Comparison of ENCODE assay signal across 1 cellular context in the genomic region with DNA sequence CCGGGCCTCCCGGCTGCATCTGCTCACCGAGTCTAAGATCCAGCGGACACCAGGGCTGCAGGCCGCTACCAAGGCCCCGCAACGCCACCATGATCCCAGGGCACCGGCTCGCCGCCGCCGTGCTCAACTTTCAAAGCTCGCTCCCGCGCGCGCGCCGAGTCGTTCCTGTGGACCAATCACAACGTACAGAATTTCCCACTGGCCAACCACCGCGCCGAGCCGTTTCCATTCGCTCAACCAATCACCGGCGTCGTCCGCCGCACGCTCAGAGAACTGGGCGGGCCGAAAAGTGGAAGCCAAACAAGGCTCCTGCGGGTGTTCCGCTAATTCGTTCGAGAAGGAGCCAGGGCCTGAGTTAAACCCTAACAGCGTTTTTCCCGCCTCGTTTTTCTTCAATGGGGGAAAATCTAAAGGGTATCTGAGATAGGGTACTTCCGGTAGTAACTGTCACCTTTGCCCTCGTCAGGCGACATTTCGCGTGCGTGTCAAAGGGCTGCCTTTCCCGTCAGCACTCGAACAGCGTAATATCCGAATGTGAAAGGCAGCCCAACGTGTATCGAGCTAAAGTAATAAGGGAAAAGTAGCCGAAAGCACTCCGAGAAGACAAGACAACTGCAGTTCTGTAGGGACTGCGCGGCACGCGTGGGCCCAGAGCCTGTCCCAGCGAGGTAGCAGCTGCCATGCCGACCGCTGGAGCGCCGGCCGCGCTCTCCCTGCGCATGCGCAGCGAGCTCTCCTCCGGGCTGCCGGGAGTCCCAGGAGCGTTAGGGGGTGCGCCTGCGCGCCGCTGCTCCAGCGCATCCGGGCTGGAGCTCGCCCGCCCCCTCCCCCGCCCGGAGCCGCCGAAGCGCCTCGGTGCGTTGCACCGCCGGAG.
A peak's percentile ranks its signal among the peaks of the same experiment; 100 is the strongest.
TF ChIP-seq lines count a peak whose summit lies in the region.

A gene with protein sequence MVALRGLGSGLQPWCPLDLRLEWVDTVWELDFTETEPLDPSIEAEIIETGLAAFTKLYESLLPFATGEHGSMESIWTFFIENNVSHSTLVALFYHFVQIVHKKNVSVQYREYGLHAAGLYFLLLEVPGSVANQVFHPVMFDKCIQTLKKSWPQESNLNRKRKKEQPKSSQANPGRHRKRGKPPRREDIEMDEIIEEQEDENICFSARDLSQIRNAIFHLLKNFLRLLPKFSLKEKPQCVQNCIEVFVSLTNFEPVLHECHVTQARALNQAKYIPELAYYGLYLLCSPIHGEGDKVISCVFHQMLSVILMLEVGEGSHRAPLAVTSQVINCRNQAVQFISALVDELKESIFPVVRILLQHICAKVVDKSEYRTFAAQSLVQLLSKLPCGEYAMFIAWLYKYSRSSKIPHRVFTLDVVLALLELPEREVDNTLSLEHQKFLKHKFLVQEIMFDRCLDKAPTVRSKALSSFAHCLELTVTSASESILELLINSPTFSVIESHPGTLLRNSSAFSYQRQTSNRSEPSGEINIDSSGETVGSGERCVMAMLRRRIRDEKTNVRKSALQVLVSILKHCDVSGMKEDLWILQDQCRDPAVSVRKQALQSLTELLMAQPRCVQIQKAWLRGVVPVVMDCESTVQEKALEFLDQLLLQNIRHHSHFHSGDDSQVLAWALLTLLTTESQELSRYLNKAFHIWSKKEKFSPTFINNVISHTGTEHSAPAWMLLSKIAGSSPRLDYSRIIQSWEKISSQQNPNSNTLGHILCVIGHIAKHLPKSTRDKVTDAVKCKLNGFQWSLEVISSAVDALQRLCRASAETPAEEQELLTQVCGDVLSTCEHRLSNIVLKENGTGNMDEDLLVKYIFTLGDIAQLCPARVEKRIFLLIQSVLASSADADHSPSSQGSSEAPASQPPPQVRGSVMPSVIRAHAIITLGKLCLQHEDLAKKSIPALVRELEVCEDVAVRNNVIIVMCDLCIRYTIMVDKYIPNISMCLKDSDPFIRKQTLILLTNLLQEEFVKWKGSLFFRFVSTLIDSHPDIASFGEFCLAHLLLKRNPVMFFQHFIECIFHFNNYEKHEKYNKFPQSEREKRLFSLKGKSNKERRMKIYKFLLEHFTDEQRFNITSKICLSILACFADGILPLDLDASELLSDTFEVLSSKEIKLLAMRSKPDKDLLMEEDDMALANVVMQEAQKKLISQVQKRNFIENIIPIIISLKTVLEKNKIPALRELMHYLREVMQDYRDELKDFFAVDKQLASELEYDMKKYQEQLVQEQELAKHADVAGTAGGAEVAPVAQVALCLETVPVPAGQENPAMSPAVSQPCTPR (N-terminal part only) (minus strand): TSS at position 132 of the 874 bp plus-strand sequence. CDS start 41 bp downstream, at position 91.
A gene (plus strand): TSS at position 836 of the 874 bp plus-strand sequence. CDS start 452 bp downstream, outside the sequence.

TF ChIP-seq in HepG2, 621 proteins besides CTCF, POLR2A, EP300 and RAD21 (continued from another document and continues in another):
- TF ChIP-seq, protein P1, sequence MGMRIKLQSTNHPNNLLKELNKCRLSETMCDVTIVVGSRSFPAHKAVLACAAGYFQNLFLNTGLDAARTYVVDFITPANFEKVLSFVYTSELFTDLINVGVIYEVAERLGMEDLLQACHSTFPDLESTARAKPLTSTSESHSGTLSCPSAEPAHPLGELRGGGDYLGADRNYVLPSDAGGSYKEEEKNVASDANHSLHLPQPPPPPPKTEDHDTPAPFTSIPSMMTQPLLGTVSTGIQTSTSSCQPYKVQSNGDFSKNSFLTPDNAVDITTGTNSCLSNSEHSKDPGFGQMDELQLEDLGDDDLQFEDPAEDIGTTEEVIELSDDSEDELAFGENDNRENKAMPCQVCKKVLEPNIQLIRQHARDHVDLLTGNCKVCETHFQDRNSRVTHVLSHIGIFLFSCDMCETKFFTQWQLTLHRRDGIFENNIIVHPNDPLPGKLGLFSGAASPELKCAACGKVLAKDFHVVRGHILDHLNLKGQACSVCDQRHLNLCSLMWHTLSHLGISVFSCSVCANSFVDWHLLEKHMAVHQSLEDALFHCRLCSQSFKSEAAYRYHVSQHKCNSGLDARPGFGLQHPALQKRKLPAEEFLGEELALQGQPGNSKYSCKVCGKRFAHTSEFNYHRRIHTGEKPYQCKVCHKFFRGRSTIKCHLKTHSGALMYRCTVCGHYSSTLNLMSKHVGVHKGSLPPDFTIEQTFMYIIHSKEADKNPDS (CRISPR knock-in tag; IDR thresholded peaks at IDR 0.05) = no peak
- TF ChIP-seq SPEN (CRISPR knock-in tag; IDR thresholded peaks at IDR 0.05; ENCODE audit: low read depth) = peak; percentile 68
- peak; percentile 73 for TF ChIP-seq KMT2B (CRISPR knock-in tag; IDR thresholded peaks at IDR 0.05)
- peak; percentile 71; the same call in 1 of the 2 replicates for TF ChIP-seq CAMTA2 (CRISPR knock-in tag; IDR thresholded peaks at IDR 0.05; ENCODE audit: borderline replicate concordance)
- TF ChIP-seq TCF12 (IDR thresholded peaks at IDR 0.05) = no peak
- TF ChIP-seq TCF12 (CRISPR knock-in tag; IDR thresholded peaks at IDR 0.05) = peak; percentile 68; the same call in 1 of the 2 replicates
- peak; percentile 27; the same call in 1 of the 2 replicates for TF ChIP-seq ZNF343 (CRISPR knock-in tag; IDR thresholded peaks at IDR 0.05)
- TF ChIP-seq AGO2 (optimal IDR thresholded peaks at IDR 0.05; ENCODE audit: low read depth, low read length) = peak; percentile 39
- TF ChIP-seq ARNTL (CRISPR knock-in tag; IDR thresholded peaks at IDR 0.05) = 0 out of 2 replicates have a peak, but pooled peaks have one; percentile 27
- no peak for TF ChIP-seq U2AF2 (IDR thresholded peaks at IDR 0.05; ENCODE audit: low read depth, low read length)
- TF ChIP-seq NFE2L2 (IDR thresholded peaks at IDR 0.05; ENCODE audit: low read length) = no peak
- peak; percentile 64 for TF ChIP-seq PITX1 (CRISPR knock-in tag; IDR thresholded peaks at IDR 0.05)
- peak; percentile 84; the same call in 1 of the 2 replicates for TF ChIP-seq ZNF441 (CRISPR knock-in tag; IDR thresholded peaks at IDR 0.05; ENCODE audit: borderline replicate concordance)
- TF ChIP-seq ZNF224 (CRISPR knock-in tag; IDR thresholded peaks at IDR 0.05) = peak; percentile 51; the same call in 1 of the 2 replicates
- TF ChIP-seq ZNF207 (IDR thresholded peaks at IDR 0.05; ENCODE audit: borderline replicate concordance) = no peak
- peak; percentile 3; the same call in 1 of the 2 replicates for TF ChIP-seq MEIS2 (CRISPR knock-in tag; IDR thresholded peaks at IDR 0.05)
- TF ChIP-seq ZNF263 (CRISPR knock-in tag; IDR thresholded peaks at IDR 0.05) = peak; percentile 9; the same call in 1 of the 2 replicates
- TF ChIP-seq, protein P2, sequence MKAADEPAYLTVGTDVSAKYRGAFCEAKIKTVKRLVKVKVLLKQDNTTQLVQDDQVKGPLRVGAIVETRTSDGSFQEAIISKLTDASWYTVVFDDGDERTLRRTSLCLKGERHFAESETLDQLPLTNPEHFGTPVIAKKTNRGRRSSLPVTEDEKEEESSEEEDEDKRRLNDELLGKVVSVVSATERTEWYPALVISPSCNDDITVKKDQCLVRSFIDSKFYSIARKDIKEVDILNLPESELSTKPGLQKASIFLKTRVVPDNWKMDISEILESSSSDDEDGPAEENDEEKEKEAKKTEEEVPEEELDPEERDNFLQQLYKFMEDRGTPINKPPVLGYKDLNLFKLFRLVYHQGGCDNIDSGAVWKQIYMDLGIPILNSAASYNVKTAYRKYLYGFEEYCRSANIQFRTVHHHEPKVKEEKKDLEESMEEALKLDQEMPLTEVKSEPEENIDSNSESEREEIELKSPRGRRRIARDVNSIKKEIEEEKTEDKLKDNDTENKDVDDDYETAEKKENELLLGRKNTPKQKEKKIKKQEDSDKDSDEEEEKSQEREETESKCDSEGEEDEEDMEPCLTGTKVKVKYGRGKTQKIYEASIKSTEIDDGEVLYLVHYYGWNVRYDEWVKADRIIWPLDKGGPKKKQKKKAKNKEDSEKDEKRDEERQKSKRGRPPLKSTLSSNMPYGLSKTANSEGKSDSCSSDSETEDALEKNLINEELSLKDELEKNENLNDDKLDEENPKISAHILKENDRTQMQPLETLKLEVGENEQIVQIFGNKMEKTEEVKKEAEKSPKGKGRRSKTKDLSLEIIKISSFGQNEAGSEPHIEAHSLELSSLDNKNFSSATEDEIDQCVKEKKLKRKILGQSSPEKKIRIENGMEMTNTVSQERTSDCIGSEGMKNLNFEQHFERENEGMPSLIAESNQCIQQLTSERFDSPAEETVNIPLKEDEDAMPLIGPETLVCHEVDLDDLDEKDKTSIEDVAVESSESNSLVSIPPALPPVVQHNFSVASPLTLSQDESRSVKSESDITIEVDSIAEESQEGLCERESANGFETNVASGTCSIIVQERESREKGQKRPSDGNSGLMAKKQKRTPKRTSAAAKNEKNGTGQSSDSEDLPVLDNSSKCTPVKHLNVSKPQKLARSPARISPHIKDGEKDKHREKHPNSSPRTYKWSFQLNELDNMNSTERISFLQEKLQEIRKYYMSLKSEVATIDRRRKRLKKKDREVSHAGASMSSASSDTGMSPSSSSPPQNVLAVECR (CRISPR knock-in tag; IDR thresholded peaks at IDR 0.05; ENCODE audit: borderline replicate concordance) = peak; percentile 92
- 0 out of 2 replicates have a peak, but pooled peaks have one; percentile 13 for TF ChIP-seq DNMT1 (CRISPR knock-in tag; IDR thresholded peaks at IDR 0.05)
- TF ChIP-seq ZFP62 (CRISPR knock-in tag; IDR thresholded peaks at IDR 0.05) = no peak
- no peak; the same call in 1 of the 2 replicates for TF ChIP-seq ZMYM3 (CRISPR knock-in tag; IDR thresholded peaks at IDR 0.05)
- TF ChIP-seq EED (CRISPR knock-in tag; IDR thresholded peaks at IDR 0.05) = peak; percentile 86; the same call in 1 of the 2 replicates
- TF ChIP-seq MXI1 (IDR thresholded peaks at IDR 0.05; ENCODE audit: borderline replicate concordance, low read depth, low read length) = peak; percentile 89
- TF ChIP-seq ZNF296 (CRISPR knock-in tag; conservative IDR thresholded peaks at IDR 0.05) = peak; percentile 58; the same call in 1 of the 2 replicates
- 0 out of 2 replicates have a peak, but pooled peaks have one; percentile 28 for TF ChIP-seq TSC22D2 (CRISPR knock-in tag; IDR thresholded peaks at IDR 0.05; ENCODE audit: borderline replicate concordance)
- TF ChIP-seq HNF4G (IDR thresholded peaks at IDR 0.05; ENCODE audit: borderline replicate concordance, low read depth, low read length) = 0 out of 2 replicates have a peak, but pooled peaks have one; percentile 6
- no peak for TF ChIP-seq HNF4G (CRISPR knock-in tag; IDR thresholded peaks at IDR 0.05; ENCODE audit: borderline replicate concordance, low read depth)
- peak; percentile 79; the same call in 1 of the 2 replicates for TF ChIP-seq ARNT2 (CRISPR knock-in tag; IDR thresholded peaks at IDR 0.05; ENCODE audit: low read depth)
- peak; percentile 72 for TF ChIP-seq TAF1 (CRISPR knock-in tag; IDR thresholded peaks at IDR 0.05)
- TF ChIP-seq ZNF12 (CRISPR knock-in tag; IDR thresholded peaks at IDR 0.05) = no peak
- TF ChIP-seq, protein P3, sequence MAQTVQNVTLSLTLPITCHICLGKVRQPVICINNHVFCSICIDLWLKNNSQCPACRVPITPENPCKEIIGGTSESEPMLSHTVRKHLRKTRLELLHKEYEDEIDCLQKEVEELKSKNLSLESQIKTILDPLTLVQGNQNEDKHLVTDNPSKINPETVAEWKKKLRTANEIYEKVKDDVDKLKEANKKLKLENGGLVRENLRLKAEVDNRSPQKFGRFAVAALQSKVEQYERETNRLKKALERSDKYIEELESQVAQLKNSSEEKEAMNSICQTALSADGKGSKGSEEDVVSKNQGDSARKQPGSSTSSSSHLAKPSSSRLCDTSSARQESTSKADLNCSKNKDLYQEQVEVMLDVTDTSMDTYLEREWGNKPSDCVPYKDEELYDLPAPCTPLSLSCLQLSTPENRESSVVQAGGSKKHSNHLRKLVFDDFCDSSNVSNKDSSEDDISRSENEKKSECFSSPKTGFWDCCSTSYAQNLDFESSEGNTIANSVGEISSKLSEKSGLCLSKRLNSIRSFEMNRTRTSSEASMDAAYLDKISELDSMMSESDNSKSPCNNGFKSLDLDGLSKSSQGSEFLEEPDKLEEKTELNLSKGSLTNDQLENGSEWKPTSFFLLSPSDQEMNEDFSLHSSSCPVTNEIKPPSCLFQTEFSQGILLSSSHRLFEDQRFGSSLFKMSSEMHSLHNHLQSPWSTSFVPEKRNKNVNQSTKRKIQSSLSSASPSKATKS (CRISPR knock-in tag; IDR thresholded peaks at IDR 0.05) = no peak
- no peak for TF ChIP-seq ZNF383 (CRISPR knock-in tag; IDR thresholded peaks at IDR 0.05; ENCODE audit: borderline replicate concordance)
- TF ChIP-seq, protein P4, sequence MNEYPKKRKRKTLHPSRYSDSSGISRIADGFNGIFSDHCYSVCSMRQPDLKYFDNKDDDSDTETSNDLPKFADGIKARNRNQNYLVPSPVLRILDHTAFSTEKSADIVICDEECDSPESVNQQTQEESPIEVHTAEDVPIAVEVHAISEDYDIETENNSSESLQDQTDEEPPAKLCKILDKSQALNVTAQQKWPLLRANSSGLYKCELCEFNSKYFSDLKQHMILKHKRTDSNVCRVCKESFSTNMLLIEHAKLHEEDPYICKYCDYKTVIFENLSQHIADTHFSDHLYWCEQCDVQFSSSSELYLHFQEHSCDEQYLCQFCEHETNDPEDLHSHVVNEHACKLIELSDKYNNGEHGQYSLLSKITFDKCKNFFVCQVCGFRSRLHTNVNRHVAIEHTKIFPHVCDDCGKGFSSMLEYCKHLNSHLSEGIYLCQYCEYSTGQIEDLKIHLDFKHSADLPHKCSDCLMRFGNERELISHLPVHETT (CRISPR knock-in tag; conservative IDR thresholded peaks at IDR 0.05) = no peak
- TF ChIP-seq, protein P5, sequence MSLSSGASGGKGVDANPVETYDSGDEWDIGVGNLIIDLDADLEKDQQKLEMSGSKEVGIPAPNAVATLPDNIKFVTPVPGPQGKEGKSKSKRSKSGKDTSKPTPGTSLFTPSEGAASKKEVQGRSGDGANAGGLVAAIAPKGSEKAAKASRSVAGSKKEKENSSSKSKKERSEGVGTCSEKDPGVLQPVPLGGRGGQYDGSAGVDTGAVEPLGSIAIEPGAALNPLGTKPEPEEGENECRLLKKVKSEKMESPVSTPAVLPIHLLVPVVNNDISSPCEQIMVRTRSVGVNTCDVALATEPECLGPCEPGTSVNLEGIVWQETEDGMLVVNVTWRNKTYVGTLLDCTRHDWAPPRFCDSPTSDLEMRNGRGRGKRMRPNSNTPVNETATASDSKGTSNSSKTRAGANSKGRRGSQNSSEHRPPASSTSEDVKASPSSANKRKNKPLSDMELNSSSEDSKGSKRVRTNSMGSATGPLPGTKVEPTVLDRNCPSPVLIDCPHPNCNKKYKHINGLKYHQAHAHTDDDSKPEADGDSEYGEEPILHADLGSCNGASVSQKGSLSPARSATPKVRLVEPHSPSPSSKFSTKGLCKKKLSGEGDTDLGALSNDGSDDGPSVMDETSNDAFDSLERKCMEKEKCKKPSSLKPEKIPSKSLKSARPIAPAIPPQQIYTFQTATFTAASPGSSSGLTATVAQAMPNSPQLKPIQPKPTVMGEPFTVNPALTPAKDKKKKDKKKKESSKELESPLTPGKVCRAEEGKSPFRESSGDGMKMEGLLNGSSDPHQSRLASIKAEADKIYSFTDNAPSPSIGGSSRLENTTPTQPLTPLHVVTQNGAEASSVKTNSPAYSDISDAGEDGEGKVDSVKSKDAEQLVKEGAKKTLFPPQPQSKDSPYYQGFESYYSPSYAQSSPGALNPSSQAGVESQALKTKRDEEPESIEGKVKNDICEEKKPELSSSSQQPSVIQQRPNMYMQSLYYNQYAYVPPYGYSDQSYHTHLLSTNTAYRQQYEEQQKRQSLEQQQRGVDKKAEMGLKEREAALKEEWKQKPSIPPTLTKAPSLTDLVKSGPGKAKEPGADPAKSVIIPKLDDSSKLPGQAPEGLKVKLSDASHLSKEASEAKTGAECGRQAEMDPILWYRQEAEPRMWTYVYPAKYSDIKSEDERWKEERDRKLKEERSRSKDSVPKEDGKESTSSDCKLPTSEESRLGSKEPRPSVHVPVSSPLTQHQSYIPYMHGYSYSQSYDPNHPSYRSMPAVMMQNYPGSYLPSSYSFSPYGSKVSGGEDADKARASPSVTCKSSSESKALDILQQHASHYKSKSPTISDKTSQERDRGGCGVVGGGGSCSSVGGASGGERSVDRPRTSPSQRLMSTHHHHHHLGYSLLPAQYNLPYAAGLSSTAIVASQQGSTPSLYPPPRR (CRISPR knock-in tag; IDR thresholded peaks at IDR 0.05; ENCODE audit: borderline replicate concordance) = no peak
- peak; percentile 65 for TF ChIP-seq ZNF788 (CRISPR knock-in tag; IDR thresholded peaks at IDR 0.05; ENCODE audit: borderline replicate concordance)
